Comparison of ENCODE assay signal across 20 cellular contexts in the genomic region with DNA sequence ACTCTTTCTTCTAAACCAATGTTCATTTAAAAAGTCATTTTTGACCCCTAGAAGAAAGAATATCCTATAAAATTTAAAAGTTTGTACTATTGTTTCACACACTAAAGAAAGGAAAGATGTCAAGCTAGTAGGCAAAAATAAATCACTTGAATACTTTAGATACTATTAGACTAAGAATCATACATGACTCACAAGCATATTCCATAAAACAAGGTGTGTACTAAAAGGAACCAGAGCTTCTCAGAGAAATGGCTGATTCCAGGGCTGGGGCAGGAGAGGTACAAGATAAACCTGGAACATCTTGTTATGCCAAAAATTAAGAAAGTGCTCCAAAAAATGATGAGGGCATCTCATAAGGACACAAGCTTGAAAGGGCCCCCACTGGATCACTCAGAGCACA. TPM values are rescaled to one million over a fixed set of nuclear protein-coding genes. Genes with fewer than 3 reads are reported as not detected.
DNase-seq lines count a peak whose midpoint lies in the region; ATAC-seq and TF ChIP-seq lines count a peak whose summit lies in the region.
"Had no signal": no experiment of that assay in that cellular context is flagged by ENCODE, and none has a peak within 500 bp of the region (broad histone marks: within the 10 kb centered on the region; RNA-seq: fewer than 3 reads in every experiment).

No MANE protein-coding gene starts in this region.

- H3K27me3 Mint-ChIP-seq in Caco-2 (ENCODE audit: insufficient read depth, unreplicated experiment): no peaks in the 10 kb centered on the region
- H3K27me3 Mint-ChIP-seq: activated CD4-positive, alpha-beta memory T cell treated with anti-CD3 and anti-CD28 coated beads, Interleukin-2, amount 10 ng/mL, durations not matched to agents 7 days and 5 days; dendritic cell treated with granulocyte-macrophage colony-stimulating factor and Interleukin-4, amounts not matched to agents 40 ng/mL and 50 ng/mL, for 4 days had no signal

- ATAC-seq in omental fat pad (ENCODE audit: low FRiP score) (peak; percentile 80), sciatic nerve (no peak), HG03571 (IDR thresholded peaks at IDR 0.05; ENCODE audit: unreplicated experiment) (no peak)
- ATAC-seq: activated naive CD4-positive, alpha-beta T cell treated with anti-CD3 and anti-CD28 coated beads, Interleukin-2, amount 50 U/mL, for 72 hours; body of pancreas; left lung; mucosa of descending colon had no signal

- H3K36me3 ChIP-seq in Caco-2 (ENCODE audit: control insufficient read depth, insufficient read depth, low read length): peaks cover 2% of the 10 kb centered on the region
- peaks cover 39% of the 10 kb centered on the region for H3K36me3 ChIP-seq in Loucy (ENCODE audit: insufficient read depth, low read length)

- H3F3A ChIP-seq in Loucy (ENCODE audit: low read depth): no peaks in the 10 kb centered on the region

- H2AFZ ChIP-seq in Loucy (ENCODE audit: low read length): no peak overlapping the region

- TF ChIP-seq CTCF in Caco-2 (IDR thresholded peaks at IDR 0.05; ENCODE audit: insufficient read depth in 1 of 2, low read depth in 1 of 2, low read length in 1 of 2, severe bottlenecking in 1 of 2, unreplicated experiment in 1 of 2) (no peak), Loucy (conservative IDR thresholded peaks at IDR 0.05; ENCODE audit: low read length) (no peak), omental fat pad (IDR thresholded peaks at IDR 0.05) (no peak)

- no peak overlapping the region for H3K4me3 Mint-ChIP-seq in Caco-2 (ENCODE audit: unreplicated experiment)
- H3K4me3 Mint-ChIP-seq: activated CD4-positive, alpha-beta memory T cell treated with anti-CD3 and anti-CD28 coated beads, Interleukin-2, amount 10 ng/mL, durations not matched to agents 7 days and 5 days; dendritic cell treated with granulocyte-macrophage colony-stimulating factor and Interleukin-4, amounts not matched to agents 40 ng/mL and 50 ng/mL, for 4 days had no signal

- no TSS peak for BruUV-seq in Caco-2 (replicated peaks; lab: Mats Ljungman, UMichigan)

- peaks cover 46% of the 10 kb centered on the region for H4K20me1 ChIP-seq in Loucy (ENCODE audit: insufficient read depth, low read length, poor library complexity, severe bottlenecking)

- H3K9me3 ChIP-seq in Caco-2 (peaks cover 8% of the 10 kb centered on the region), Loucy (ENCODE audit: insufficient read depth, low read depth, low read length) (no peaks in the 10 kb centered on the region)
- H3K9me3 ChIP-seq: body of pancreas, left lung, mucosa of descending colon, SJSA1, tibial nerve had no signal

- H3K4me3 ChIP-seq in Caco-2 (ENCODE audit: low read depth, low read length): no peak overlapping the region
- no peak overlapping the region for H3K4me3 ChIP-seq in Loucy (ENCODE audit: low read length, poor library complexity, severe bottlenecking)
- H3K4me3 ChIP-seq: body of pancreas, left lung, mucosa of descending colon, SJSA1, tibial nerve had no signal

- peaks cover 9% of the 10 kb centered on the region for H3K9me3 Mint-ChIP-seq in Caco-2 (ENCODE audit: unreplicated experiment)
- H3K9me3 Mint-ChIP-seq: activated CD4-positive, alpha-beta memory T cell treated with anti-CD3 and anti-CD28 coated beads, Interleukin-2, amount 10 ng/mL, durations not matched to agents 7 days and 5 days; activated naive CD4-positive, alpha-beta T cell treated with anti-CD3 and anti-CD28 coated beads, Interleukin-2, amount 50 U/mL, for 72 hours; dendritic cell treated with granulocyte-macrophage colony-stimulating factor and Interleukin-4, amounts not matched to agents 40 ng/mL and 50 ng/mL, for 4 days had no signal

- peaks cover 10% of the 10 kb centered on the region for H3K4me1 Mint-ChIP-seq in Caco-2 (ENCODE audit: low read depth, unreplicated experiment)

- peaks cover 13% of the 10 kb centered on the region; the same call in 1 of the 2 replicates for H3K4me1 ChIP-seq in Caco-2
- peaks cover 26% of the 10 kb centered on the region for H3K4me1 ChIP-seq in Loucy (ENCODE audit: insufficient read depth, low read length, poor library complexity, severe bottlenecking)
- H3K4me1 ChIP-seq: body of pancreas had no signal

- H3K27me3 ChIP-seq in Caco-2 (replicated peaks; ENCODE audit: control insufficient read depth, insufficient read depth, low read length) (no peaks in the 10 kb centered on the region), Loucy (ENCODE audit: insufficient read depth, low read length, poor library complexity, severe bottlenecking) (no peaks in the 10 kb centered on the region)
- H3K27me3 ChIP-seq: body of pancreas, left lung, SJSA1, tibial nerve had no signal

- H3K36me3 Mint-ChIP-seq in Caco-2 (ENCODE audit: insufficient read depth, unreplicated experiment): peaks cover 97% of the 10 kb centered on the region

- POLR2A ChIA-PET in Caco-2 (lab: Charles Lee): no interaction called here

- peak overlapping the region; percentile 39 for H3K27ac ChIP-seq in caudate nucleus (ENCODE audit: low read depth, low read length)
- H3K27ac ChIP-seq: body of pancreas, left lung, SJSA1, tibial nerve had no signal

- H3K9me2 ChIP-seq in Loucy (replicated peaks; ENCODE audit: low read depth, low read length): no peaks in the 10 kb centered on the region

- CTCF ChIA-PET in Caco-2 (lab: Charles Lee): no interaction called here

- DNase-seq in Caco-2: no peak
- no peak for DNase-seq in caudate nucleus (lab: John Stamatoyannopoulos, UW)
- no peak for DNase-seq in omental fat pad (ENCODE audit: low spot score)
- DNase-seq in sciatic nerve (ENCODE audit: low spot score): no peak
- no peak for DNase-seq in germinal center (ENCODE audit: low spot score)
- DNase-seq in GOT3 (lab: John Stamatoyannopoulos, UW): no peak
- DNase-seq: activated CD4-positive, alpha-beta memory T cell treated with anti-CD3 and anti-CD28 coated beads, Interleukin-2, amount 10 ng/mL, durations not matched to agents 7 days and 5 days; activated T-cell treated with anti-CD3 and anti-CD28 coated beads, Interleukin-2, amount 50 U/mL, for 1 hour; body of pancreas; left lung; mucosa of descending colon; NCI-H2171; NCI-H69; retina had no signal

- H3K27ac Mint-ChIP-seq in Caco-2 (ENCODE audit: unreplicated experiment): peak overlapping the region; percentile 4
- H3K27ac Mint-ChIP-seq: activated CD4-positive, alpha-beta memory T cell treated with anti-CD3 and anti-CD28 coated beads, Interleukin-2, amount 10 ng/mL, durations not matched to agents 7 days and 5 days; activated naive CD4-positive, alpha-beta T cell treated with anti-CD3 and anti-CD28 coated beads, Interleukin-2, amount 50 U/mL, for 72 hours; dendritic cell treated with granulocyte-macrophage colony-stimulating factor and Interleukin-4, amounts not matched to agents 40 ng/mL and 50 ng/mL, for 4 days had no signal

- intact Hi-C loops in Caco-2 (cut with micrococcal nuclease; ENCODE audit: unreplicated experiment): no loop called here
- intact Hi-C loops in sciatic nerve (cut with DNase I): no loop called here

- no peak overlapping the region for H3K9ac ChIP-seq in Loucy (ENCODE audit: low read depth, low read length, poor library complexity, severe bottlenecking)

- peak overlapping the region; percentile 4 for H3K4me2 ChIP-seq in Loucy (ENCODE audit: low read depth, low read length, poor library complexity, severe bottlenecking)

- peaks cover 93% of the 10 kb centered on the region for H3K79me2 ChIP-seq in Loucy (ENCODE audit: insufficient read depth, low read length)

RNA-seq across cellular contexts. Expression of gene DLG1, which starts 8.7 kb away (rescaled TPM):
- 167 and 170 TPM in 2 replicates for total RNA-seq in Caco-2 (2022)
- total RNA-seq in omental fat pad: 10 to 100 TPM; 47.1 to 65.4 (median 60.2) TPM
- 116 TPM for total RNA-seq in sciatic nerve
